ENCODE assay signal across 9 cellular contexts in the genomic region with DNA sequence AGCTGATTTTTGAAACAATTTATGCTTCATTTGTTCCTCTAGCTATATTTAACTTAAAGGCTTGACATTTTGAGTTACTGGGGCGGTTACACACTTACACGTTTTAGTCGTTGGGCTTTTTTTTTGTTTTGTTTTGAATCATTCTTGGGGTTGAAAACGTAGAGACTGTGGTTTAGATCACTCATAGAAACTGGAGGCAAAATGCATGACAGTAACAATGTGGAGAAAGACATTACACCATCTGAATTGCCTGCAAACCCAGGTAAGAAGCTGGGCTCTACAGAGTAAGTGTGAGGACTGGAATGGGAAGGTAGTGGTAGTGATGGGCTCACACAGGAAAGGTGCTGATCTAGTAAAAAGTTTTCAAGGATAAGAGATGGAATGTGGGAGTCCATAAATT. TPM values are rescaled to one million over a fixed set of nuclear protein-coding genes. Genes with fewer than 3 reads are reported as not detected.
DNase-seq lines count a peak whose midpoint lies in the region; ATAC-seq and TF ChIP-seq lines count a peak whose summit lies in the region.
"Had no signal": no experiment of that assay in that cellular context is flagged by ENCODE, and none has a peak within 500 bp of the region (broad histone marks: within the 10 kb centered on the region; RNA-seq: fewer than 3 reads in every experiment).

Gene CLEC2D, plus strand, starts transcription at position 180 of the 400 bp plus-strand sequence. Its CDS starts 22 bp downstream, at position 202.

- TF ChIP-seq CTCF in upper lobe of left lung (IDR thresholded peaks at IDR 0.05) = no peak

- no peak for TF ChIP-seq EP300 in upper lobe of left lung (IDR thresholded peaks at IDR 0.05)

- peak within 1 kb of the TSS; percentile 98 for H3K27ac Mint-ChIP-seq in stimulated activated naive B cell treated with anti-CD40 and anti-IgM and Interleukin-4, amounts not matched to agents 10 μg/mL and 1 μg/mL and 100 μg/mL, for 72 hours

- peak in 1 of 4 donors; percentile 51 for TF ChIP-seq POLR2A in upper lobe of left lung (IDR thresholded peaks at IDR 0.05)

- WGBS in upper lobe of left lung, 2 donors = 82 to 89% methylated on average over 4 of the region's 4 CpGs

- no peaks in the 10 kb centered on the region for H3K9me3 ChIP-seq in upper lobe of left lung

- H3K4me3 ChIP-seq in upper lobe of left lung = peak within 1 kb of the TSS in 1 of 4 donors; percentile 17
- H3K4me3 ChIP-seq: cardiac muscle cell had no signal

- H3K4me1 ChIP-seq in upper lobe of left lung = peaks cover 0 to 19% (median 11%) of the 10 kb centered on the region in 4 donors

- H3K4me3 Mint-ChIP-seq in stimulated activated naive B cell treated with anti-CD40 and anti-IgM and Interleukin-4, amounts not matched to agents 10 μg/mL and 1 μg/mL and 100 μg/mL, for 72 hours = peak within 1 kb of the TSS; percentile 83 to 88

- H3K36me3 Mint-ChIP-seq in stimulated activated naive B cell treated with anti-CD40 and anti-IgM and Interleukin-4, amounts not matched to agents 10 μg/mL and 1 μg/mL and 100 μg/mL, for 72 hours = peaks cover 58 to 68% of the 10 kb centered on the region in 2 donors

- ATAC-seq in GM19043 (IDR thresholded peaks at IDR 0.05; ENCODE audit: low read depth, unreplicated experiment) = peak; percentile 45
- peak; percentile 36 for ATAC-seq in HG03039 (IDR thresholded peaks at IDR 0.05; ENCODE audit: unreplicated experiment)
- peak; percentile 58 to 63 for ATAC-seq in stimulated activated naive B cell treated with anti-CD40 and anti-IgM and Interleukin-4, amounts not matched to agents 10 μg/mL and 1 μg/mL and 100 μg/mL, for 72 hours (replicated peaks)
- ATAC-seq in HG03342 (IDR thresholded peaks at IDR 0.05; ENCODE audit: unreplicated experiment) = no peak
- ATAC-seq in upper lobe of left lung (ENCODE audit: low FRiP score in 2 of 2) = no peak

- H3K27ac ChIP-seq in upper lobe of left lung = peak within 1 kb of the TSS in 1 of 4 donors; percentile 22
- H3K27ac ChIP-seq: cardiac muscle cell had no signal

- peak; percentile 81 for DNase-seq in activated CD8-positive, alpha-beta memory T cell treated with anti-CD3 and anti-CD28 coated beads for 24 hours
- DNase-seq in stimulated activated naive B cell treated with anti-CD40 and anti-IgM and Interleukin-4, amounts not matched to agents 10 μg/mL and 1 μg/mL and 100 μg/mL, for 72 hours = peak; percentile 61
- DNase-seq in anterior cingulate cortex (lab: John Stamatoyannopoulos, UW) = no peak
- DNase-seq in upper lobe of left lung = no peak
- no peak for DNase-seq in HCEC 1CT

- H3K9me3 Mint-ChIP-seq in stimulated activated naive B cell treated with anti-CD40 and anti-IgM and Interleukin-4, amounts not matched to agents 10 μg/mL and 1 μg/mL and 100 μg/mL, for 72 hours = no peaks in the 10 kb centered on the region

- H3K27me3 ChIP-seq in upper lobe of left lung = no peaks in the 10 kb centered on the region
- H3K27me3 ChIP-seq: cardiac muscle cell had no signal

- H3K36me3 ChIP-seq in upper lobe of left lung = peaks cover 0 to 7% (median 0%) of the 10 kb centered on the region in 4 donors

- peaks cover 52 to 77% of the 10 kb centered on the region in 2 donors for H3K4me1 Mint-ChIP-seq in stimulated activated naive B cell treated with anti-CD40 and anti-IgM and Interleukin-4, amounts not matched to agents 10 μg/mL and 1 μg/mL and 100 μg/mL, for 72 hours

- peaks cover 0 to 4% of the 10 kb centered on the region in 2 donors for H3K27me3 Mint-ChIP-seq in stimulated activated naive B cell treated with anti-CD40 and anti-IgM and Interleukin-4, amounts not matched to agents 10 μg/mL and 1 μg/mL and 100 μg/mL, for 72 hours

RNA-seq across cellular contexts. Expression of gene CLEC2D, which starts in this region (rescaled TPM):
- total RNA-seq in upper lobe of left lung = 10 to 100 TPM in 3 of 6 donors, 1 to 10 TPM in 3; 7.0 to 34.8 (median 12.2) TPM

Comparison
In these comparisons a context has a peak if more than half of its experiments do, and no peak if none do; other contexts are left out.
1. ATAC-seq: peak in GM19043 (single experiment), HG03039 (single experiment) and stimulated activated naive B cell treated with anti-CD40 and anti-IgM and Interleukin-4, amounts not matched to agents 10 μg/mL and 1 μg/mL and 100 μg/mL, for 72 hours (2 of 2); none in HG03342 (single experiment) and upper lobe of left lung (0 of 2).
2. DNase-seq: peak in activated CD8-positive, alpha-beta memory T cell treated with anti-CD3 and anti-CD28 coated beads for 24 hours (single experiment) and stimulated activated naive B cell treated with anti-CD40 and anti-IgM and Interleukin-4, amounts not matched to agents 10 μg/mL and 1 μg/mL and 100 μg/mL, for 72 hours (single experiment); none in anterior cingulate cortex (0 of 58), upper lobe of left lung (0 of 2) and HCEC 1CT (single experiment).